ENCODE assay signal across 17 cellular contexts in the genomic region with DNA sequence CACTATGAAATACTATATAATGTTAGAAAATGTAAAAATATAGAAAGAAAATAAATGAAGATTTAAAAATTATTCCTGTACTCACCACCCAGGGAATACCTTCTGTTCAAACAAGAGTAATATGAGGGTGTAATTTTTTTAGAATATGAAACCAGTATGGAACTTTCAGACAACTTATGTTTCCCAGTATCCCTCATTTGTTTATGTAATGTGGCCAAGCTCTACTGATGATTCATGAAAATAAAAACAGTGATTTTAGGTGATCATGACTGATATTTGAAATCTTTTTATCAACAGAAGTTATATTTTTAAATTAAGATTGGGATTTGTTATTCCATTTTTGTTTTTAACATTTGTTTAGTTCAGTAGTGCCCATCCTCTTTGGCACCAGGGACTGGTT. TPM values are rescaled to one million over a fixed set of nuclear protein-coding genes. Genes with fewer than 3 reads are reported as not detected.
DNase-seq lines count a peak whose midpoint lies in the region; ATAC-seq, FAIRE-seq and TF ChIP-seq lines count a peak whose summit lies in the region.
"Had no signal": no experiment of that assay in that cellular context is flagged by ENCODE, and none has a peak within 500 bp of the region (broad histone marks: within the 10 kb centered on the region; RNA-seq: fewer than 3 reads in every experiment).

No MANE protein-coding gene starts in this region.

- no peak overlapping the region for H3K4me2 ChIP-seq in A549

- H3K4me3 Mint-ChIP-seq in HFFc6: no peak overlapping the region
- H3K4me3 Mint-ChIP-seq: CD14-positive monocyte had no signal

- no peak overlapping the region for H3K27ac ChIP-seq in A549
- H3K27ac ChIP-seq: SJSA1 had no signal

- ATAC-seq in A549 (no peak), HG02678 (IDR thresholded peaks at IDR 0.05; ENCODE audit: unreplicated experiment) (no peak), GM18505 (IDR thresholded peaks at IDR 0.05; ENCODE audit: unreplicated experiment) (no peak), GM19395 (IDR thresholded peaks at IDR 0.05; ENCODE audit: unreplicated experiment) (no peak)
- ATAC-seq: K562 had no signal

- no peaks in the 10 kb centered on the region for H3K36me3 Mint-ChIP-seq in HFFc6 (ENCODE audit: low read depth)

- H3K4me1 ChIP-seq in A549: peaks cover 37% of the 10 kb centered on the region; the same call in 2 of the 3 replicates
- H3K4me1 ChIP-seq: Caco-2 had no signal

- TF ChIP-seq CTCF in A549 (IDR thresholded peaks at IDR 0.05): no peak
- TF ChIP-seq CTCF in HFFc6 (IDR thresholded peaks at IDR 0.05): no peak

- no peak for DNase-seq in A549 (ENCODE audit: low read depth in 1 of 2, low spot score in 1 of 2)
- DNase-seq in HFFc6: no peak
- DNase-seq in CD1c-positive myeloid dendritic cell (ENCODE audit: extremely low spot score): no peak
- DNase-seq: Caco-2, H7, NCI-H1105 treated with DMSO at 0.1 percent for 48 hours, NCI-H187, SW 1271 had no signal

- no peak for TF ChIP-seq RAD21 in A549 (conservative IDR thresholded peaks at IDR 0.05 in 1 of 2, IDR thresholded peaks at IDR 0.05 in 1 of 2)

- no peaks in the 10 kb centered on the region; the same call in 1 of the 2 replicates for H3K27me3 Mint-ChIP-seq in HFFc6 (ENCODE audit: insufficient read depth)

- H3K4me3 ChIP-seq in A549: no peak overlapping the region
- H3K4me3 ChIP-seq: K562, SJSA1 had no signal

- CTCF ChIA-PET in A549 (lab: Yijun Ruan, JAX): interaction anchor here (1.0 to 1.2 kb wide), 3 partner anchors 12 to 98 kb away, joined by 3 to 4 read pairs (median 4); no protein-coding TSS in a partner anchor

- TF ChIP-seq POLR2A in A549 (IDR thresholded peaks at IDR 0.05; ENCODE audit: low read length) (no peak), GM18505 (IDR thresholded peaks at IDR 0.05; ENCODE audit: borderline replicate concordance, extremely low read depth, insufficient read depth, insufficient read length) (no peak)

- FAIRE-seq in A549 (lab: Jason Lieb, UNC) (peak; percentile 54), endometrium (lab: Jason Lieb, UNC) (peak; percentile 4), islet of Langerhans (lab: Jason Lieb, UNC) (peak; percentile 38)
- FAIRE-seq: HTR-8/SVneo, K562 had no signal

- TF ChIP-seq EP300 in A549 (IDR thresholded peaks at IDR 0.05): no peak

- POLR2A ChIA-PET in A549 (lab: Yijun Ruan, JAX): no interaction called here

- H3K9me3 ChIP-seq in A549: no peaks in the 10 kb centered on the region
- H3K9me3 ChIP-seq: Caco-2, SJSA1 had no signal

- H3K9me3 Mint-ChIP-seq in HFFc6: no peaks in the 10 kb centered on the region
- H3K9me3 Mint-ChIP-seq: CD14-positive monocyte had no signal

- 0 out of 2 replicates have a peak overlapping the region, but pooled peaks have one; percentile 10 for H3K27ac Mint-ChIP-seq in HFFc6
- H3K27ac Mint-ChIP-seq: CD14-positive monocyte had no signal

- peaks cover 85% of the 10 kb centered on the region for H3K4me1 Mint-ChIP-seq in HFFc6 (ENCODE audit: low read depth)

TF ChIP-seq in A549, 52 proteins besides CTCF, POLR2A, EP300 and RAD21:
- no peak for TF ChIP-seq CBX2 (IDR thresholded peaks at IDR 0.05; ENCODE audit: borderline replicate concordance, low read depth)
- TF ChIP-seq, protein P1, sequence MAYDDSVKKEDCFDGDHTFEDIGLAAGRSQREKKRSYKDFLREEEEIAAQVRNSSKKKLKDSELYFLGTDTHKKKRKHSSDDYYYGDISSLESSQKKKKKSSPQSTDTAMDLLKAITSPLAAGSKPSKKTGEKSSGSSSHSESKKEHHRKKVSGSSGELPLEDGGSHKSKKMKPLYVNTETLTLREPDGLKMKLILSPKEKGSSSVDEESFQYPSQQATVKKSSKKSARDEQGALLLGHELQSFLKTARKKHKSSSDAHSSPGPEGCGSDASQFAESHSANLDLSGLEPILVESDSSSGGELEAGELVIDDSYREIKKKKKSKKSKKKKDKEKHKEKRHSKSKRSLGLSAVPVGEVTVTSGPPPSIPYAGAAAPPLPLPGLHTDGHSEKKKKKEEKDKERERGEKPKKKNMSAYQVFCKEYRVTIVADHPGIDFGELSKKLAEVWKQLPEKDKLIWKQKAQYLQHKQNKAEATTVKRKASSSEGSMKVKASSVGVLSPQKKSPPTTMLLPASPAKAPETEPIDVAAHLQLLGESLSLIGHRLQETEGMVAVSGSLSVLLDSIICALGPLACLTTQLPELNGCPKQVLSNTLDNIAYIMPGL (CRISPR knock-in tag; IDR thresholded peaks at IDR 0.05; ENCODE audit: borderline replicate concordance): no peak
- no peak for TF ChIP-seq MYC (IDR thresholded peaks at IDR 0.05; ENCODE audit: borderline replicate concordance, low read length)
- TF ChIP-seq TFCP2L1 (CRISPR knock-in tag; IDR thresholded peaks at IDR 0.05): no peak
- TF ChIP-seq FOSB (CRISPR knock-in tag; IDR thresholded peaks at IDR 0.05): no peak
- TF ChIP-seq ZC3H11A (IDR thresholded peaks at IDR 0.05): no peak
- TF ChIP-seq ESRRA (IDR thresholded peaks at IDR 0.05; ENCODE audit: borderline replicate concordance, low read length): no peak
- no peak for TF ChIP-seq PHF8 (IDR thresholded peaks at IDR 0.05; ENCODE audit: borderline replicate concordance, low read depth)
- no peak for TF ChIP-seq HDAC2 (IDR thresholded peaks at IDR 0.05)
- TF ChIP-seq, protein P2, sequence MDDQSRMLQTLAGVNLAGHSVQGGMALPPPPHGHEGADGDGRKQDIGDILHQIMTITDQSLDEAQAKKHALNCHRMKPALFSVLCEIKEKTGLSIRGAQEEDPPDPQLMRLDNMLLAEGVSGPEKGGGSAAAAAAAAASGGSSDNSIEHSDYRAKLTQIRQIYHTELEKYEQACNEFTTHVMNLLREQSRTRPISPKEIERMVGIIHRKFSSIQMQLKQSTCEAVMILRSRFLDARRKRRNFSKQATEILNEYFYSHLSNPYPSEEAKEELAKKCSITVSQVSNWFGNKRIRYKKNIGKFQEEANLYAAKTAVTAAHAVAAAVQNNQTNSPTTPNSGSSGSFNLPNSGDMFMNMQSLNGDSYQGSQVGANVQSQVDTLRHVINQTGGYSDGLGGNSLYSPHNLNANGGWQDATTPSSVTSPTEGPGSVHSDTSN (IDR thresholded peaks at IDR 0.05): no peak

RNA-seq across cellular contexts. Expression of a gene that starts 18.8 kb away (rescaled TPM):
- polyA plus RNA-seq in A549 (2011; rRNA removed) (26.7 and 29.2 TPM in 2 replicates), A549 (2017; fragmentation: RNase III; extraction: RNeasy Plus Mini Kit Qiagen cat#74134 plus additional on column Dnase treatment) (20.5 to 23.3 TPM (median 23.2 TPM) in 3 replicates)
- polyA plus RNA-seq in A549 (2012; cell fraction: cytosol; rRNA removed): 3.6 and 3.8 TPM in 2 replicates
- 2.3 and 3.4 TPM in 2 replicates for polyA plus RNA-seq in A549 (2012; cell fraction: nucleus; rRNA removed)
- 9.6 and 11.4 TPM in 2 replicates for polyA minus RNA-seq in A549 (2011; rRNA and poly(A)+ RNA removed)
- total RNA-seq in HFFc6 (2021; fragmentation: NEBNext Ultra II Directional; extraction: Animal tissue kit (Norgen Biotek cat#: 25700)): 10 to 100 TPM; 21.6 to 29.9 (median 27.3) TPM
